12 cellular contexts compared by ENCODE assay signal in genomic region chr14:91202234-91202974, GRCh38. TPM values are rescaled to one million over a fixed set of nuclear protein-coding genes. Genes with fewer than 3 reads are reported as not detected.
DNase-seq lines count a peak whose midpoint lies in the region; ATAC-seq and TF ChIP-seq lines count a peak whose summit lies in the region.
"Had no signal": no experiment of that assay in that cellular context is flagged by ENCODE, and none has a peak within 500 bp of the region (broad histone marks: within the 10 kb centered on the region; RNA-seq: fewer than 3 reads in every experiment).

No MANE protein-coding gene starts in this region.

- peak overlapping the region in 8 of 10 donors; percentile 36 to 82 (median 48) for H3K27ac ChIP-seq in heart right ventricle
- peak overlapping the region; percentile 3 to 68 (median 10) for H3K27ac ChIP-seq in stomach
- H3K27ac ChIP-seq: A549, SJSA1 had no signal

- TF ChIP-seq POLR2A in stomach (IDR thresholded peaks at IDR 0.05) = no peak

- intact Hi-C loops in activated CD4-positive, alpha-beta T cell treated with anti-CD3 and anti-CD28 coated beads for 36 hours (cut with DNase I, micrococcal nuclease) = no loop called here
- intact Hi-C loops in heart right ventricle (cut with DNase I) = no loop called here
- intact Hi-C loops in stomach (cut with DNase I; ENCODE audit: low total_unique reads) = no loop called here

- peak; percentile 44 for ATAC-seq in activated CD4-positive, alpha-beta T cell treated with anti-CD3 and anti-CD28 coated beads for 36 hours
- peak; percentile 59 to 84 (median 72) for ATAC-seq in heart right ventricle
- ATAC-seq: A549 had no signal

- peaks cover 54% of the 10 kb centered on the region for H3K36me3 Mint-ChIP-seq in activated CD4-positive, alpha-beta T cell treated with anti-CD3 and anti-CD28 coated beads for 36 hours (ENCODE audit: low read depth)
- peaks cover 90% of the 10 kb centered on the region for H3K36me3 Mint-ChIP-seq in activated CD4-positive, alpha-beta memory T cell treated with anti-CD3 and anti-CD28 coated beads, Interleukin-2, amount 10 ng/mL, durations not matched to agents 7 days and 5 days (ENCODE audit: low read depth)

- no peak overlapping the region for H3K4me3 ChIP-seq in heart right ventricle
- no peak overlapping the region for H3K4me3 ChIP-seq in stomach
- H3K4me3 ChIP-seq: A549, SJSA1 had no signal

- H3K36me3 ChIP-seq in heart right ventricle (peaks cover 0 to 100% (median 74%) of the 10 kb centered on the region in 9 donors), stomach (peaks cover 59 to 100% (median 96%) of the 10 kb centered on the region in 4 donors)

- no peak overlapping the region for H3K4me3 Mint-ChIP-seq in activated CD4-positive, alpha-beta T cell treated with anti-CD3 and anti-CD28 coated beads for 36 hours
- H3K4me3 Mint-ChIP-seq in activated CD4-positive, alpha-beta memory T cell treated with anti-CD3 and anti-CD28 coated beads, Interleukin-2, amount 10 ng/mL, durations not matched to agents 7 days and 5 days = peak overlapping the region; percentile 37
- H3K4me3 Mint-ChIP-seq: activated naive CD8-positive, alpha-beta T cell had no signal

- H3K9me3 ChIP-seq in heart right ventricle = no peaks in the 10 kb centered on the region
- H3K9me3 ChIP-seq in stomach = peaks cover 0 to 5% (median 0%) of the 10 kb centered on the region in 4 donors
- H3K9me3 ChIP-seq: A549, SJSA1 had no signal

- DNase-seq in activated CD4-positive, alpha-beta T cell treated with anti-CD3 and anti-CD28 coated beads for 36 hours = no peak
- DNase-seq in activated CD4-positive, alpha-beta T cell treated with anti-CD3 and anti-CD28 coated beads, Interleukin-2, amount 50 U/mL, for 1 hour = no peak
- DNase-seq in activated CD4-positive, alpha-beta memory T cell treated with anti-CD3 and anti-CD28 coated beads, Interleukin-2, amount 10 ng/mL, durations not matched to agents 7 days and 5 days = peak; percentile 63
- DNase-seq in heart right ventricle (peak; percentile 42 to 43), stomach (peak; percentile 34), GM19238 (ENCODE audit: insufficient read length, low spot score) (no peak), T-helper 9 cell (no peak), germinal center (ENCODE audit: low spot score) (no peak)
- DNase-seq: hippocampal formation had no signal

- H3K27ac Mint-ChIP-seq in activated CD4-positive, alpha-beta T cell treated with anti-CD3 and anti-CD28 coated beads for 36 hours = peak overlapping the region; percentile 38
- H3K27ac Mint-ChIP-seq in activated CD4-positive, alpha-beta memory T cell treated with anti-CD3 and anti-CD28 coated beads, Interleukin-2, amount 10 ng/mL, durations not matched to agents 7 days and 5 days = peak overlapping the region; percentile 81
- H3K27ac Mint-ChIP-seq: activated naive CD8-positive, alpha-beta T cell had no signal

- H3K27me3 ChIP-seq in heart right ventricle = no peaks in the 10 kb centered on the region
- H3K27me3 ChIP-seq in stomach = no peaks in the 10 kb centered on the region
- H3K27me3 ChIP-seq: SJSA1 had no signal

- CTCF ChIA-PET in activated CD4-positive, alpha-beta T cell treated with anti-CD3 and anti-CD28 coated beads for 36 hours (lab: Charles Lee) = interaction anchor here (0.6 to 1.4 kb wide), 4 partner anchors 16 to 95 kb away, joined by 3 to 4 read pairs (median 4); no protein-coding TSS in a partner anchor
- CTCF ChIA-PET in activated CD4-positive, alpha-beta memory T cell treated with anti-CD3 and anti-CD28 coated beads, Interleukin-2, amount 10 ng/mL, durations not matched to agents 7 days and 5 days (lab: Charles Lee) = interaction anchor here (0.9 to 2.0 kb wide), 7 partner anchors 10 to 59 kb away, joined by 3 to 6 read pairs (median 4); no protein-coding TSS in a partner anchor

- TF ChIP-seq EP300 in stomach (IDR thresholded peaks at IDR 0.05) = no peak

- H3K4me1 Mint-ChIP-seq in activated CD4-positive, alpha-beta T cell treated with anti-CD3 and anti-CD28 coated beads for 36 hours = peaks cover 24% of the 10 kb centered on the region
- H3K4me1 Mint-ChIP-seq in activated CD4-positive, alpha-beta memory T cell treated with anti-CD3 and anti-CD28 coated beads, Interleukin-2, amount 10 ng/mL, durations not matched to agents 7 days and 5 days = peaks cover 68% of the 10 kb centered on the region

- H3K9me3 Mint-ChIP-seq in activated CD4-positive, alpha-beta T cell treated with anti-CD3 and anti-CD28 coated beads for 36 hours (ENCODE audit: low read depth) = peaks cover 9% of the 10 kb centered on the region
- peaks cover 12% of the 10 kb centered on the region for H3K9me3 Mint-ChIP-seq in activated CD4-positive, alpha-beta memory T cell treated with anti-CD3 and anti-CD28 coated beads, Interleukin-2, amount 10 ng/mL, durations not matched to agents 7 days and 5 days

- no peak for TF ChIP-seq CTCF in heart right ventricle (IDR thresholded peaks at IDR 0.05)
- TF ChIP-seq CTCF in stomach (IDR thresholded peaks at IDR 0.05) = no peak

- H3K4me1 ChIP-seq in heart right ventricle (peaks cover 0 to 31% (median 14%) of the 10 kb centered on the region in 9 donors), stomach (peaks cover 5 to 13% (median 8%) of the 10 kb centered on the region in 4 donors)
- H3K4me1 ChIP-seq: A549, SJSA1 had no signal

- POLR2A ChIA-PET in activated CD4-positive, alpha-beta T cell treated with anti-CD3 and anti-CD28 coated beads for 36 hours (lab: Charles Lee) = no interaction called here
- POLR2A ChIA-PET in activated CD4-positive, alpha-beta memory T cell treated with anti-CD3 and anti-CD28 coated beads, Interleukin-2, amount 10 ng/mL, durations not matched to agents 7 days and 5 days (lab: Charles Lee) = interaction anchor here (1.0 to 3.1 kb wide), 12 partner anchors 8 to 124 kb away, joined by 3 to 46 read pairs (median 4); partner anchors contain the start of gene GPR68

- H3K27me3 Mint-ChIP-seq in activated CD4-positive, alpha-beta T cell treated with anti-CD3 and anti-CD28 coated beads for 36 hours = no peaks in the 10 kb centered on the region
- H3K27me3 Mint-ChIP-seq in activated CD4-positive, alpha-beta memory T cell treated with anti-CD3 and anti-CD28 coated beads, Interleukin-2, amount 10 ng/mL, durations not matched to agents 7 days and 5 days = no peaks in the 10 kb centered on the region
- H3K27me3 Mint-ChIP-seq: activated naive CD8-positive, alpha-beta T cell had no signal

- WGBS in heart right ventricle, 2 donors = 73 to 78% methylated on average over 15 of the region's 15 CpGs
- WGBS in stomach, 5 donors = 66 to 79% (median 76%) methylated on average over 14 to 15 of the region's 15 CpGs

RNA-seq across cellular contexts. Expression of gene GPR68, which starts 42.1 kb away (rescaled TPM):
- total RNA-seq in activated CD4-positive, alpha-beta T cell treated with anti-CD3 and anti-CD28 coated beads for 36 hours = 10 to 100 TPM in 1 of 2 experiments, 1 to 10 TPM in 1; 9.4 to 11.2 TPM
- 10 to 100 TPM; 36.9 to 39.8 TPM for total RNA-seq in activated CD4-positive, alpha-beta memory T cell treated with anti-CD3 and anti-CD28 coated beads, Interleukin-2, amount 10 ng/mL, durations not matched to agents 7 days and 5 days
- total RNA-seq in heart right ventricle (1 to 10 TPM in 2 of 10 donors, under 1 TPM in 8; 0.13 to 2.4 (median 0.29) TPM), stomach (10 to 100 TPM in 2 of 5 donors, 1 to 10 TPM in 1, not detected in 2; 4.0 to 19.3 (median 11.0) TPM)
- polyA plus RNA-seq in heart right ventricle (under 1 TPM; 0.22 to 0.54 TPM), stomach (10 to 100 TPM in 1 of 3 donors, 1 to 10 TPM in 2; 1.9 to 10.9 (median 7.2) TPM)
- total RNA-seq: SJSA1 had no signal

Comparison
In these comparisons a context has a peak if more than half of its experiments do, and no peak if none do; other contexts are left out.
1. DNase-seq: peak in activated CD4-positive, alpha-beta memory T cell treated with anti-CD3 and anti-CD28 coated beads, Interleukin-2, amount 10 ng/mL, durations not matched to agents 7 days and 5 days (single experiment), heart right ventricle (2 of 2) and stomach (single experiment); none in activated CD4-positive, alpha-beta T cell treated with anti-CD3 and anti-CD28 coated beads for 36 hours (single experiment), activated CD4-positive, alpha-beta T cell treated with anti-CD3 and anti-CD28 coated beads, Interleukin-2, amount 50 U/mL, for 1 hour (single experiment), GM19238 (single experiment), T-helper 9 cell (single experiment) and germinal center (single experiment).